Comparison of ENCODE assay signal across 16 cellular contexts in the genomic region with DNA sequence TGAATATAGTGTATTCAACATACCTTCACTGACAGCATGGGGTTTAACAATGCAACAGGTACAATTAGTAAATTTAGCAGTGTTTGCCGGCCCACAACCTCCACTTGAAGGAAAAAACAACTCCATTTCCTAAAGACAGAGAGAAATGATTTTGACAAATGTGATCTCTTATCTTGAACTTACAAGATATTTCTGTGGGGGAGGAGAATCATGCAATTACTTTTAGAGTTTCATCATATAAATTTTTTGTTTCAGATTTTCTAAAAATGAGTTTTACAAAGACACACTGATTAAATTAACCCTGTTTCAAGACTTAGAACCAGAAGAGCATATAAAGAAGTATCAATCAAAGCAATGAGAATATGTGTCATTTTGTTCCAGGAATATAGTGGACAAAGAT.
"Had no signal": no experiment of that assay in that cellular context is flagged by ENCODE, and none has a peak within 500 bp of the region (broad histone marks: within the 10 kb centered on the region; RNA-seq: fewer than 3 reads in every experiment).

No MANE protein-coding gene starts in this region.

- H3K4me1 ChIP-seq: gastrocnemius medialis, heart right ventricle, neural progenitor cell, right lobe of liver, spleen, suprapubic skin had no signal

- H3K9ac ChIP-seq: neural progenitor cell had no signal

- H3K36me3 ChIP-seq: gastrocnemius medialis, neural progenitor cell, right lobe of liver, suprapubic skin had no signal

- DNase-seq: activated CD4-positive, alpha-beta T cell treated with anti-CD3 and anti-CD28 coated beads for 1 hour; activated CD4-positive, alpha-beta T cell treated with anti-CD3 and anti-CD28 coated beads, Interleukin-2, amount 50 U/mL, for 4 hours; activated naive CD4-positive, alpha-beta T cell treated with anti-CD3 and anti-CD28 coated beads, Interleukin-2, amount 10 ng/mL, durations not matched to agents 7 days and 5 days; activated T-cell treated with anti-CD3 and anti-CD28 coated beads for 4 hours; effector CD8-positive, alpha-beta T cell; gastrocnemius medialis; heart right ventricle; left colon; midbrain; right lobe of liver; spleen; trophoblast cell had no signal

- H3K4me3 ChIP-seq: gastrocnemius medialis, heart right ventricle, lung, neural progenitor cell, right lobe of liver, spleen, suprapubic skin had no signal

- H2AFZ ChIP-seq: neural progenitor cell had no signal

- H3K4me2 ChIP-seq: neural progenitor cell had no signal

- H3K9me3 ChIP-seq: gastrocnemius medialis, right lobe of liver, suprapubic skin had no signal

- ATAC-seq: gastrocnemius medialis, heart right ventricle, left colon, right lobe of liver had no signal

- H3K27ac ChIP-seq: gastrocnemius medialis, heart right ventricle, neural progenitor cell, right lobe of liver, spleen, suprapubic skin, VCaP had no signal

- H3K27me3 ChIP-seq: gastrocnemius medialis, heart right ventricle, neural progenitor cell, right lobe of liver, spleen, suprapubic skin had no signal
